In the genomic region with DNA sequence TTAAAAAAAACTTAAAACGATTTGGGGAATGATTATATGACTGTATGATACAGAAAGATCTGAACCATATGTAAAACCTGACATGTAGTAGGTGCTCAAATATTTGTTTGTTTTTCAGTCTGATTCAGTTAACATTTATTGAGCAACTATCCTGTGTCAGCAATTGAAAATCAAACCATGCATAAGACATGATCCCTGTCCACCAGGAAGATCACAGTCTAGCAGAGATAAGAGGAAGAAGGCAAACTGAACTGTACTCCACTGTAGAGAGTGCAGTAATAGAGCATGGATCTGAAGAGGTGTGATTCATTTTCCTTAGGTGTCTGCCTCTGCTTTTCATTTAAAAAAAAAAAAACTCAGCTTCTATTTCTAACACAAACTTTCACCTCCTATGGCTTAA, we compare ENCODE assay signal across 22 cellular contexts. TPM values are rescaled to one million over a fixed set of nuclear protein-coding genes. Genes with fewer than 3 reads are reported as not detected.
DNase-seq lines count a peak whose midpoint lies in the region; ATAC-seq, FAIRE-seq and TF ChIP-seq lines count a peak whose summit lies in the region.
"Had no signal": no experiment of that assay in that cellular context is flagged by ENCODE, and none has a peak within 500 bp of the region (broad histone marks: within the 10 kb centered on the region; RNA-seq: fewer than 3 reads in every experiment).

No MANE protein-coding gene starts in this region.

- ATAC-seq in IMR-90 (ENCODE audit: low read depth) (no peak), mucosa of descending colon (peak; percentile 76)
- no peak for ATAC-seq in natural killer cell treated with Interleukin-12 subunit alpha and Interleukin-12 subunit beta and Interleukin-15 and Interleukin-18, amount 100 ng/mL, for 72 hours
- ATAC-seq: GM12878 had no signal

- CTCF ChIA-PET in IMR-90 (lab: Yijun Ruan, JAX), result interaction anchor here (0.6 kb wide), 1 partner anchor 122 kb away, joined by 3 read pairs; no protein-coding TSS in a partner anchor

- H3K4me3 ChIP-seq in IMR-90 (ENCODE audit: insufficient read depth, low read depth, low read length), result no peak overlapping the region
- H3K4me3 ChIP-seq in mucosa of descending colon, result no peak overlapping the region
- no peak overlapping the region for H3K4me3 ChIP-seq in vagina
- H3K4me3 ChIP-seq: GM12878, GM23248, HAP-1 had no signal

- no peak overlapping the region for H4K5ac ChIP-seq in IMR-90 (ENCODE audit: low read depth, low read length)

- no peak for TF ChIP-seq CTCF in IMR-90 (conservative IDR thresholded peaks at IDR 0.05; ENCODE audit: low read depth, low read length)
- TF ChIP-seq CTCF in mucosa of descending colon (IDR thresholded peaks at IDR 0.05), result no peak
- TF ChIP-seq CTCF in vagina (IDR thresholded peaks at IDR 0.05), result no peak

- no peak for TF ChIP-seq POLR2A in GM12891 (IDR thresholded peaks at IDR 0.05; ENCODE audit: low read depth, low read length)
- no peak for TF ChIP-seq POLR2A in IMR-90 (IDR thresholded peaks at IDR 0.05; ENCODE audit: low read depth, low read length)
- TF ChIP-seq POLR2A in vagina (IDR thresholded peaks at IDR 0.05), result no peak

- TF ChIP-seq RAD21 in IMR-90 (IDR thresholded peaks at IDR 0.05; ENCODE audit: low read length), result no peak

- no CpG with 5 or more reads among the region's 1 CpG for WGBS in IMR-90 (ENCODE audit: extremely low coverage in 2 of 2, insufficient read length in 1 of 2), 2 experiments

- dilution Hi-C loops in IMR-90 (cut with HindIII; ENCODE audit: low sequenced_read_pairs, unreplicated experiment), result no loop called here

- H4K91ac ChIP-seq in IMR-90 (ENCODE audit: insufficient read depth, low read depth, low read length), result no peak overlapping the region

- no peak overlapping the region for H3K4me3 Mint-ChIP-seq in natural killer cell treated with Interleukin-12 subunit alpha and Interleukin-12 subunit beta and Interleukin-15 and Interleukin-18, amount 100 ng/mL, for 72 hours
- H3K4me3 Mint-ChIP-seq: CD4-positive, CD25-positive, alpha-beta regulatory T cell; CD8-positive, alpha-beta memory T cell had no signal

- no peaks in the 10 kb centered on the region for H4K20me1 ChIP-seq in IMR-90 (ENCODE audit: insufficient read depth, low read length)

- H3K36me3 Mint-ChIP-seq in natural killer cell treated with Interleukin-12 subunit alpha and Interleukin-12 subunit beta and Interleukin-15 and Interleukin-18, amount 100 ng/mL, for 72 hours, result peaks cover 6% of the 10 kb centered on the region

- no peak overlapping the region for H4K8ac ChIP-seq in IMR-90 (ENCODE audit: low read depth in 2 of 2, low read length in 2 of 2)

- H2AK9ac ChIP-seq in IMR-90 (replicated peaks; ENCODE audit: low read depth, low read length, poor library complexity), result no peak overlapping the region

- intact Hi-C loops in IMR-90 (cut with micrococcal nuclease), result no loop called here
- intact Hi-C loops in mucosa of descending colon (cut with DNase I, micrococcal nuclease), result no loop called here
- intact Hi-C loops in vagina (cut with DNase I), result no loop called here

- in situ Hi-C loops in IMR-90 (cut with MboI; ENCODE audit: low sequenced_read_pairs), result no loop called here

- no TSS peak for BruUV-seq in IMR-90 (replicated peaks; lab: Mats Ljungman, UMichigan)

- no peak overlapping the region for H3K18ac ChIP-seq in IMR-90 (ENCODE audit: low read depth, low read length)

- H3K23ac ChIP-seq in IMR-90 (ENCODE audit: low read depth, low read length), result peak overlapping the region; percentile 12; the same call in 1 of the 2 replicates

- no peak overlapping the region for H3K9ac ChIP-seq in IMR-90 (ENCODE audit: low read depth, low read length)
- H3K9ac ChIP-seq: GM23248 had no signal

- POLR2A ChIA-PET in IMR-90 (lab: Charles Lee; ENCODE audit: unreplicated experiment), result no interaction called here

- no peak overlapping the region for H2AK5ac ChIP-seq in IMR-90 (ENCODE audit: low read depth, low read length)

- H3K27ac Mint-ChIP-seq in natural killer cell treated with Interleukin-12 subunit alpha and Interleukin-12 subunit beta and Interleukin-15 and Interleukin-18, amount 100 ng/mL, for 72 hours, result no peak overlapping the region
- H3K27ac Mint-ChIP-seq: CD4-positive, CD25-positive, alpha-beta regulatory T cell; CD8-positive, alpha-beta memory T cell had no signal

- H2BK20ac ChIP-seq in IMR-90 (ENCODE audit: low read depth, low read length), result no peak overlapping the region

- H3K27me3 ChIP-seq in IMR-90 (ENCODE audit: control insufficient read depth, insufficient read depth, low read length) (no peaks in the 10 kb centered on the region), vagina (no peaks in the 10 kb centered on the region)
- H3K27me3 ChIP-seq: BE2C had no signal

- H3K9me3 ChIP-seq in IMR-90 (ENCODE audit: control insufficient read depth, insufficient read depth, low read length), result no peaks in the 10 kb centered on the region
- H3K9me3 ChIP-seq in mucosa of descending colon, result no peaks in the 10 kb centered on the region
- H3K9me3 ChIP-seq in vagina, result no peaks in the 10 kb centered on the region
- H3K9me3 ChIP-seq: BE2C, Caco-2, HAP-1 had no signal

- no peak overlapping the region for H2AFZ ChIP-seq in IMR-90 (replicated peaks; ENCODE audit: low read length, poor library complexity)
- H2AFZ ChIP-seq: GM23248 had no signal

- no peak overlapping the region for H3K4ac ChIP-seq in IMR-90 (ENCODE audit: low read depth, low read length)

- FAIRE-seq in GM12891 (lab: Jason Lieb, UNC), result peak; percentile 5
- peak; percentile 61 for FAIRE-seq in islet of Langerhans (lab: Jason Lieb, UNC)
- FAIRE-seq: GM12878, HTR-8/SVneo had no signal

- peaks cover 0 to 10% of the 10 kb centered on the region in 2 experiments; a peak in 2 of 4 replicates for H3K79me1 ChIP-seq in IMR-90 (ENCODE audit: low read depth in 1 of 2, low read length in 2 of 2)

- H3K9me3 Mint-ChIP-seq in natural killer cell treated with Interleukin-12 subunit alpha and Interleukin-12 subunit beta and Interleukin-15 and Interleukin-18, amount 100 ng/mL, for 72 hours, result no peaks in the 10 kb centered on the region
- H3K9me3 Mint-ChIP-seq: CD4-positive, CD25-positive, alpha-beta regulatory T cell; CD8-positive, alpha-beta memory T cell had no signal

- H3K14ac ChIP-seq in IMR-90 (replicated peaks; ENCODE audit: low read depth, low read length), result no peak overlapping the region

- no peak overlapping the region for H3K27ac ChIP-seq in IMR-90 (ENCODE audit: insufficient read depth, low read length)
- no peak overlapping the region for H3K27ac ChIP-seq in vagina
- H3K27ac ChIP-seq: GM23248 had no signal

- no peaks in the 10 kb centered on the region for H3K27me3 Mint-ChIP-seq in natural killer cell treated with Interleukin-12 subunit alpha and Interleukin-12 subunit beta and Interleukin-15 and Interleukin-18, amount 100 ng/mL, for 72 hours
- H3K27me3 Mint-ChIP-seq: CD4-positive, CD25-positive, alpha-beta regulatory T cell; CD8-positive, alpha-beta memory T cell had no signal

- H3K4me1 ChIP-seq in IMR-90 (ENCODE audit: control insufficient read depth, insufficient read depth, low read length) (no peaks in the 10 kb centered on the region), mucosa of descending colon (ENCODE audit: low read depth) (no peaks in the 10 kb centered on the region), vagina (no peaks in the 10 kb centered on the region)
- H3K4me1 ChIP-seq: BE2C, Caco-2, HAP-1 had no signal

- H2BK15ac ChIP-seq in IMR-90 (ENCODE audit: low read depth, low read length), result no peak overlapping the region

- H3K9me1 ChIP-seq in IMR-90 (ENCODE audit: insufficient read depth, low read length), result peaks cover 4% of the 10 kb centered on the region; the same call in 1 of the 2 replicates

- H2BK5ac ChIP-seq in IMR-90 (ENCODE audit: low read depth, low read length, poor library complexity, severe bottlenecking), result no peak overlapping the region

- DNase-seq in GM12891 (ENCODE audit: insufficient read length, low spot score) (no peak), IMR-90 (no peak), mucosa of descending colon (no peak), vagina (ENCODE audit: extremely low spot score in 2 of 2) (no peak), COLO668 (lab: John Stamatoyannopoulos, UW; ENCODE audit: unreplicated experiment) (no peak)
- DNase-seq in effector CD4-positive, alpha-beta T cell, result no peak
- DNase-seq in natural killer cell treated with Interleukin-12 subunit alpha and Interleukin-12 subunit beta and Interleukin-15 and Interleukin-18, amount 100 ng/mL, for 72 hours (ENCODE audit: low spot score), result no peak
- DNase-seq: ACHN; BE2C; C1 segment of cervical spinal cord; Caco-2; CD4-positive, CD25-positive, alpha-beta regulatory T cell; CD8-positive, alpha-beta memory T cell; DMS153; DND-41; EL; KG1 had no signal

- no peak overlapping the region for H2BK120ac ChIP-seq in IMR-90 (ENCODE audit: low read depth, low read length)

- no peak overlapping the region for H3K56ac ChIP-seq in IMR-90 (ENCODE audit: extremely low read depth, insufficient read depth, low read length)

- H3K4me2 ChIP-seq in IMR-90 (ENCODE audit: low read depth, low read length), result no peak overlapping the region

- H3K36me3 ChIP-seq in IMR-90 (ENCODE audit: control insufficient read depth, insufficient read depth, low read length), result peaks cover 6% of the 10 kb centered on the region
- no peaks in the 10 kb centered on the region for H3K36me3 ChIP-seq in mucosa of descending colon (ENCODE audit: low read depth)
- H3K36me3 ChIP-seq in vagina, result peaks cover 0 to 9% of the 10 kb centered on the region in 2 donors

- H3K4me1 Mint-ChIP-seq in natural killer cell treated with Interleukin-12 subunit alpha and Interleukin-12 subunit beta and Interleukin-15 and Interleukin-18, amount 100 ng/mL, for 72 hours (ENCODE audit: low read depth in 2 of 2), result peaks cover 6 to 8% of the 10 kb centered on the region in 2 donors

RNA-seq across cellular contexts. Expression of a gene that starts 7.9 kb away (rescaled TPM):
- not detected for polyA plus RNA-seq in GM12891 (2012; ENCODE audit: low read depth, missing spikeins)
- total RNA-seq in IMR-90 (2012; rRNA removed) (under 0.01 TPM in 1 of 2 replicates, not detected in the other), mucosa of descending colon (1 to 10 TPM; 3.0 to 5.6 (median 3.8) TPM), vagina (2.0 TPM)
- 0.10 and 0.21 TPM in 2 replicates for polyA plus RNA-seq in IMR-90 (2012; rRNA removed)
- 0.06 and 0.12 TPM in 2 replicates for polyA plus RNA-seq in IMR-90 (2012; cell fraction: cytosol; rRNA removed)
- 0.32 TPM in 1 of 2 replicates, not detected in the other for polyA plus RNA-seq in IMR-90 (2012; cell fraction: nucleus; rRNA removed; ENCODE audit: low replicate concordance)
- not detected for total RNA-seq in natural killer cell treated with Interleukin-12 subunit alpha and Interleukin-12 subunit beta and Interleukin-15 and Interleukin-18, amount 100 ng/mL, for 72 hours
- total RNA-seq: CD4-positive, CD25-positive, alpha-beta regulatory T cell; GM23248 had no signal
- polyA plus RNA-seq: CD8-positive, alpha-beta memory T cell had no signal

RNA-seq across cellular contexts. Expression of a gene that starts 20.7 kb away (rescaled TPM):
- polyA plus RNA-seq in GM12891 (2012; ENCODE audit: low read depth, missing spikeins), result 12.4 TPM
- 22.0 and 34.7 TPM in 2 replicates for total RNA-seq in IMR-90 (2012; rRNA removed)
- 9.4 and 11.7 TPM in 2 replicates for polyA plus RNA-seq in IMR-90 (2012; rRNA removed)
- polyA plus RNA-seq in IMR-90 (2012; cell fraction: cytosol; rRNA removed), result 1.6 and 2.8 TPM in 2 replicates
- 0.50 and 4.1 TPM in 2 replicates for polyA plus RNA-seq in IMR-90 (2012; cell fraction: nucleus; rRNA removed; ENCODE audit: low replicate concordance)
- total RNA-seq in mucosa of descending colon, result 100 to 1,000 TPM in 2 of 3 donors, 10 to 100 TPM in 1; 81.3 to 143 (median 128) TPM
- total RNA-seq in natural killer cell treated with Interleukin-12 subunit alpha and Interleukin-12 subunit beta and Interleukin-15 and Interleukin-18, amount 100 ng/mL, for 72 hours, result 10 to 100 TPM; 15.2 to 25.5 TPM
- total RNA-seq in vagina, result 8.1 TPM

RNA-seq across cellular contexts. Expression of a gene that starts 20.9 kb away (rescaled TPM):
- polyA plus RNA-seq in GM12891 (2012; ENCODE audit: low read depth, missing spikeins), result 3.5 TPM
- total RNA-seq in IMR-90 (2012; rRNA removed), result 20.6 and 22.0 TPM in 2 replicates
- 6.1 and 6.9 TPM in 2 replicates for polyA plus RNA-seq in IMR-90 (2012; rRNA removed)
- polyA plus RNA-seq in IMR-90 (2012; cell fraction: cytosol; rRNA removed), result 1.8 and 2.9 TPM in 2 replicates
- 4.7 and 21.1 TPM in 2 replicates for polyA plus RNA-seq in IMR-90 (2012; cell fraction: nucleus; rRNA removed; ENCODE audit: low replicate concordance)
- 10 to 100 TPM; 22.1 to 35.9 (median 24.2) TPM for total RNA-seq in mucosa of descending colon
- 10 to 100 TPM; 19.1 to 31.8 TPM for total RNA-seq in natural killer cell treated with Interleukin-12 subunit alpha and Interleukin-12 subunit beta and Interleukin-15 and Interleukin-18, amount 100 ng/mL, for 72 hours
- total RNA-seq in vagina, result 32.2 TPM
